ENCODE assay signal across 32 cellular contexts in genomic region chr7:125871431-125871830, GRCh38.
"Had no signal": no experiment of that assay in that cellular context is flagged by ENCODE, and none has a peak within 500 bp of the region (broad histone marks: within the 10 kb centered on the region; RNA-seq: fewer than 3 reads in every experiment).

No MANE protein-coding gene starts in this region.

- H3K4me3 ChIP-seq: PC-9, SJCRH30, SK-N-MC had no signal

- ATAC-seq: Panc1, Right ventricle myocardium inferior, SK-N-SH treated with all-trans-retinoic acid at 6 μM for 48 hours, T-cell had no signal

- FAIRE-seq: RCC 7860 had no signal

- DNase-seq: NCI-H1048, NCI-H1092 treated with DMSO at 0.1 percent for 48 hours, NCI-H1105 treated with DMSO at 0.1 percent for 48 hours, NCI-H1417, NCI-H1436, NCI-H146, NCI-H1694, NCI-H187, NCI-H1930, NCI-H2029 treated with DMSO at 0.1 percent for 48 hours, NCI-H2081 treated with DMSO at 0.1 percent for 48 hours, NCI-H2107, NCI-H2171, NCI-H226, NCI-H446 treated with DMSO at 0.1 percent for 48 hours, NCI-H510A, NCI-H524, NCI-H526, NCI-H69, NCI-H748 treated with DMSO at 0.1 percent for 48 hours, NCI-H82, PC-9, SHP77, SIG-M5, SJCRH30, T-cell had no signal

- H2AFZ ChIP-seq: PC-9 had no signal

- H3K36me3 ChIP-seq: SJCRH30 had no signal

- H3K9me3 ChIP-seq: SJCRH30 had no signal

- H3K4me2 ChIP-seq: PC-9 had no signal

- H3K27me3 ChIP-seq: SJCRH30 had no signal

- H3K4me1 ChIP-seq: SJCRH30 had no signal

- H3K27ac ChIP-seq: PC-9, RWPE1, SJCRH30, SK-N-MC had no signal
